13 cellular contexts compared by ENCODE assay signal in genomic region chr1:54336121-54336520, GRCh38.
DNase-seq lines count a peak whose midpoint lies in the region; ATAC-seq and TF ChIP-seq lines count a peak whose summit lies in the region.
"Had no signal": no experiment of that assay in that cellular context is flagged by ENCODE, and none has a peak within 500 bp of the region (broad histone marks: within the 10 kb centered on the region; RNA-seq: fewer than 3 reads in every experiment).

No MANE protein-coding gene starts in this region.

- no peak overlapping the region for H2BK5ac ChIP-seq in neuronal stem cell (ENCODE audit: low read length)

- no peak overlapping the region for H2BK12ac ChIP-seq in neuronal stem cell (ENCODE audit: low read length)

- H4K20me1 ChIP-seq in PC-3 (ENCODE audit: low read length) = no peaks in the 10 kb centered on the region

- H3K18ac ChIP-seq in neuronal stem cell (ENCODE audit: low read length) = peak overlapping the region; percentile 20

- H3K36me3 ChIP-seq in heart left ventricle (no peaks in the 10 kb centered on the region), right atrium auricular region (no peaks in the 10 kb centered on the region), esophagus muscularis mucosa (no peaks in the 10 kb centered on the region), neuronal stem cell (replicated peaks in 1 of 2; ENCODE audit: control insufficient read depth in 2 of 2, insufficient read depth in 2 of 2, low read length in 2 of 2) (peaks cover 0 to 70% of the 10 kb centered on the region in 2 donors), urinary bladder (ENCODE audit: insufficient read depth) (no peaks in the 10 kb centered on the region), PC-3 (ENCODE audit: low read depth, low read length) (no peaks in the 10 kb centered on the region)

- H3K4ac ChIP-seq in neuronal stem cell (ENCODE audit: low read length) = no peak overlapping the region

- no peak overlapping the region for H2BK120ac ChIP-seq in neuronal stem cell (ENCODE audit: low read depth, low read length)

- H2AK5ac ChIP-seq in neuronal stem cell (ENCODE audit: low read depth, low read length) = no peak overlapping the region

- H3K79me2 ChIP-seq in PC-3 (ENCODE audit: low read length) = no peaks in the 10 kb centered on the region

- no peak overlapping the region for H4K8ac ChIP-seq in neuronal stem cell (ENCODE audit: low read depth, low read length)

- H3K9me3 ChIP-seq in heart left ventricle = no peaks in the 10 kb centered on the region
- no peaks in the 10 kb centered on the region for H3K9me3 ChIP-seq in right atrium auricular region
- no peaks in the 10 kb centered on the region for H3K9me3 ChIP-seq in esophagus muscularis mucosa
- H3K9me3 ChIP-seq in neuronal stem cell (replicated peaks in 1 of 2; ENCODE audit: control insufficient read depth in 2 of 2, insufficient read depth in 1 of 2, low read depth in 1 of 2, low read length in 2 of 2) = no peaks in the 10 kb centered on the region
- H3K9me3 ChIP-seq in PC-3 (ENCODE audit: low read length) = no peaks in the 10 kb centered on the region

- H3K14ac ChIP-seq in neuronal stem cell (ENCODE audit: low read length) = no peak overlapping the region

- intact Hi-C loops in heart left ventricle (cut with DNase I) = no loop called here
- intact Hi-C loops in esophagus muscularis mucosa (cut with DNase I) = loop anchor here (10.0 kb wide), 1 partner anchor 69 kb away; the partner anchor contains the start of gene SSBP3
- intact Hi-C loops in PC-3 (cut with micrococcal nuclease) = no loop called here

- DNase-seq in heart left ventricle (no peak), right atrium auricular region (ENCODE audit: low spot score) (no peak), esophagus muscularis mucosa (ENCODE audit: extremely low spot score) (no peak), neuronal stem cell (ENCODE audit: low spot score) (no peak), PC-3 (no peak), COLO829 (ENCODE audit: low spot score) (no peak)
- DNase-seq: activated CD4-positive, alpha-beta T cell treated with anti-CD3 and anti-CD28 coated beads, Interleukin-2, amount 50 U/mL, for 1 hour; activated effector memory CD4-positive, alpha-beta T cell treated with anti-CD3 and anti-CD28 coated beads, Interleukin-2, amount 50 U/mL, for 16 hours; DND-41; NCI-H1105; stimulated activated CD4-positive, alpha-beta T cell treated with anti-CD3 and anti-CD28 coated beads, Interleukin-15, amount 100 ng/mL, for 24 hours had no signal

- H3F3A ChIP-seq in PC-3 (ENCODE audit: low read length, unreplicated experiment) = no peaks in the 10 kb centered on the region

- CTCF ChIA-PET in PC-3 (lab: Charles Lee) = no interaction called here

- H3K9me2 ChIP-seq in PC-3 (replicated peaks; ENCODE audit: low read length) = no peaks in the 10 kb centered on the region

- H3K4me3 ChIP-seq in heart left ventricle = peak overlapping the region in 3 of 12 donors; percentile 28 to 49 (median 38)
- no peak overlapping the region for H3K4me3 ChIP-seq in right atrium auricular region
- H3K4me3 ChIP-seq in esophagus muscularis mucosa = peak overlapping the region in 1 of 4 donors; percentile 31
- H3K4me3 ChIP-seq in neuronal stem cell (ENCODE audit: low read length in 2 of 2) = no peak overlapping the region
- H3K4me3 ChIP-seq in urinary bladder (ENCODE audit: low read depth, low read length) = no peak overlapping the region
- H3K4me3 ChIP-seq in PC-3 (ENCODE audit: low read length) = no peak overlapping the region

- no peak overlapping the region for H2AFZ ChIP-seq in neuronal stem cell (ENCODE audit: low read length)
- H2AFZ ChIP-seq in PC-3 (ENCODE audit: low read length) = no peak overlapping the region

- POLR2A ChIA-PET in PC-3 (lab: Charles Lee; ENCODE audit: unreplicated experiment) = no interaction called here

- H3K4me2 ChIP-seq in neuronal stem cell (ENCODE audit: insufficient read depth, low read length, poor library complexity, severe bottlenecking) = no peak overlapping the region
- no peak overlapping the region for H3K4me2 ChIP-seq in PC-3 (ENCODE audit: low read length)

- H4K91ac ChIP-seq in neuronal stem cell (ENCODE audit: low read depth, low read length, poor library complexity) = no peak overlapping the region

- no peak for ATAC-seq in heart left ventricle
- no peak for ATAC-seq in PC-3
- ATAC-seq in HG03175 (IDR thresholded peaks at IDR 0.05; ENCODE audit: unreplicated experiment) = no peak

- H3K27ac ChIP-seq in heart left ventricle (peak overlapping the region in 11 of 12 donors; percentile 50 to 87 (median 76)), right atrium auricular region (peak overlapping the region in 1 of 2 donors; percentile 73), esophagus muscularis mucosa (replicated peaks in 1 of 4) (peak overlapping the region; percentile 86 to 91 (median 88)), neuronal stem cell (replicated peaks; ENCODE audit: low read length) (no peak overlapping the region), urinary bladder (ENCODE audit: low read depth) (peak overlapping the region; percentile 69), PC-3 (ENCODE audit: low read length) (no peak overlapping the region)

- TF ChIP-seq EP300 in esophagus muscularis mucosa (IDR thresholded peaks at IDR 0.05) = no peak

- H3K9ac ChIP-seq in neuronal stem cell (ENCODE audit: low read depth, low read length, poor library complexity) (no peak overlapping the region), PC-3 (ENCODE audit: low read length) (no peak overlapping the region)

- no peak overlapping the region for H2BK15ac ChIP-seq in neuronal stem cell (ENCODE audit: low read length)

- H3K27me3 ChIP-seq in heart left ventricle (no peaks in the 10 kb centered on the region), right atrium auricular region (no peaks in the 10 kb centered on the region), esophagus muscularis mucosa (no peaks in the 10 kb centered on the region), neuronal stem cell (ENCODE audit: control insufficient read depth in 3 of 3, insufficient read depth in 3 of 3, low read depth in 1 of 3, low read length in 3 of 3) (no peaks in the 10 kb centered on the region), PC-3 (ENCODE audit: low read length) (no peaks in the 10 kb centered on the region)

- 74 to 83% (median 79%) methylated on average over 6 of the region's 6 CpGs for WGBS in heart left ventricle, 4 donors
- 63% methylated on average over 6 of the region's 6 CpGs for WGBS in esophagus muscularis mucosa
- WGBS in neuronal stem cell (ENCODE audit: extremely low coverage in 2 of 2, insufficient read length in 2 of 2, insufficient replicate concordance in 1 of 2), 2 donors = no CpG with 5 or more reads among the region's 6 CpGs
- 60% methylated on average over 6 of the region's 6 CpGs for WGBS in urinary bladder

- H3K23ac ChIP-seq in neuronal stem cell (ENCODE audit: low read depth, low read length, poor library complexity) = no peak overlapping the region

- no TSS peak for BruUV-seq in PC-3 (replicated peaks; lab: Mats Ljungman, UMichigan)

- TF ChIP-seq CTCF in heart left ventricle (IDR thresholded peaks at IDR 0.05) (no peak), right atrium auricular region (IDR thresholded peaks at IDR 0.05) (no peak), esophagus muscularis mucosa (IDR thresholded peaks at IDR 0.05) (no peak), PC-3 (conservative IDR thresholded peaks at IDR 0.05; ENCODE audit: low read depth, low read length) (no peak)

- TF ChIP-seq POLR2A in heart left ventricle (IDR thresholded peaks at IDR 0.05) (no peak), esophagus muscularis mucosa (IDR thresholded peaks at IDR 0.05; ENCODE audit: low read depth) (no peak)

- peaks cover 8 to 98% (median 72%) of the 10 kb centered on the region in 12 donors for H3K4me1 ChIP-seq in heart left ventricle
- peaks cover 0 to 69% of the 10 kb centered on the region in 2 donors for H3K4me1 ChIP-seq in right atrium auricular region
- peaks cover 92 to 97% (median 96%) of the 10 kb centered on the region in 4 donors for H3K4me1 ChIP-seq in esophagus muscularis mucosa
- H3K4me1 ChIP-seq in neuronal stem cell (ENCODE audit: control insufficient read depth in 2 of 2, insufficient read depth in 1 of 2, low read depth in 1 of 2, low read length in 2 of 2) = peaks cover 44 to 52% of the 10 kb centered on the region in 2 donors
- no peaks in the 10 kb centered on the region for H3K4me1 ChIP-seq in urinary bladder (ENCODE audit: insufficient read depth)
- 0 out of 2 replicates have a peak, but pooled peaks cover 3% of the 10 kb centered on the region for H3K4me1 ChIP-seq in PC-3 (ENCODE audit: insufficient read depth, low read length)

- H3K79me1 ChIP-seq in neuronal stem cell (ENCODE audit: low read depth, low read length) = peaks cover 2% of the 10 kb centered on the region

Comparison
In these comparisons a context has a peak if more than half of its experiments do, and no peak if none do; other contexts are left out.
1. H3K27ac ChIP-seq: peak in heart left ventricle (11 of 12), esophagus muscularis mucosa (4 of 4) and urinary bladder (single experiment); none in neuronal stem cell (single experiment) and PC-3 (single experiment).